Comparison of ENCODE assay signal across 35 cellular contexts in the genomic region with DNA sequence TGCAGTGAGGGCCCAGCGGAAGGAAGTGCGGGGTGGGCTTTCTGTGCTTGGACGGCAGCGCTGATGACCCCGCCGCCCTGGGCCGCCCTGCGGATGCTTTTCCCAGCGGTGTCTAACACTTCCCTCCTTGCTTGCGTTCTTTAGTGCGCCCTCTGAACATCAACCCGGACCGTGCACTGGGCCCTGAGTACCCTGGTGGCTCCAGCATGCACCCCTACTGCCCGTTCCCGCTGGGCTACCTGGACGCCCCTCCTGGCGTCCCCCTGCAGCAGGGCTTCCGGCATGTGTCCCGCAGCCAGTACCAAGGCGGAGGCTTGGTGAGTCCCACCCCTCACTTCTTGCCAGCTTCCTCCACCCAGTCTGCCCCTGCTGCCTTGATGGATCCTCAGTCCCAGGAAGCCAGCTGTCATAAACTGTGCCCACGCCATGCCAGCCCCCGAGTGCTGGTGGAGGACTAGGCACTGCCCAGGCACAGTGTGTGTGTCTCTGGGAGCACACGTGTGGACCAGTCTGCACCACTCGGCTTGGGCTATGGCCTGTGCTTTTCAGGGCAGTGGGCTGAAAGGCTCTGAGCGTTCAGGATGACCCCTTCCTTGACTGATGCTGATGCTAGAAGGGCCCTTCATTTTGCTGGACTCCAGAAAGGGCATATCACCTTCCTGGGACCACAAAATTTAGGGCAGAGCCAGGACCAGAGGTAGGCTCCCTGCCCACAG. TPM values are rescaled to one million over a fixed set of nuclear protein-coding genes. Genes with fewer than 3 reads are reported as not detected.
"Had no signal": no experiment of that assay in that cellular context is flagged by ENCODE, and none has a peak within 500 bp of the region (broad histone marks: within the 10 kb centered on the region; RNA-seq: fewer than 3 reads in every experiment).

No MANE protein-coding gene starts in this region.

- H3K27ac ChIP-seq: adrenal gland, ascending aorta, cardiac muscle cell, colonic mucosa, dorsolateral prefrontal cortex, lower lobe of right lung, neural progenitor cell, skin epidermis, suprapubic skin, tibial artery had no signal

- H3K27me3 ChIP-seq: adrenal gland, ascending aorta, cardiac muscle cell, colonic mucosa, dorsolateral prefrontal cortex, neural progenitor cell, suprapubic skin had no signal

- H3K4me2 ChIP-seq: neural progenitor cell had no signal

- H3K27me3 Mint-ChIP-seq: activated CD8-positive, alpha-beta T cell treated with anti-CD3 and anti-CD28 coated beads for 36 hours; activated naive CD8-positive, alpha-beta T cell treated with anti-CD3 and anti-CD28 coated beads for 36 hours; effector memory CD8-positive, alpha-beta T cell; naive B cell had no signal

- H2AFZ ChIP-seq: neural progenitor cell had no signal

- H3K9ac ChIP-seq: neural progenitor cell had no signal

- H3K36me3 ChIP-seq: adrenal gland, ascending aorta, cardiac muscle cell, colonic mucosa, lower lobe of right lung, neural progenitor cell, suprapubic skin, tibial artery had no signal

- H3K4me3 Mint-ChIP-seq: activated CD8-positive, alpha-beta T cell treated with anti-CD3 and anti-CD28 coated beads for 36 hours; activated naive CD8-positive, alpha-beta T cell treated with anti-CD3 and anti-CD28 coated beads for 36 hours; brain; effector memory CD8-positive, alpha-beta T cell; immature natural killer cell; neural progenitor cell; T-helper 1 cell treated with Interleukin-12 subunit alpha and Interleukin-12 subunit beta and Interleukin-4 antibody, amounts not matched to agents 30 μg/mL and 1 μg/mL, for 36 hours had no signal

- DNase-seq: activated CD4-positive, alpha-beta T cell treated with anti-CD3 and anti-CD28 coated beads, Interleukin-2, amount 50 U/mL, for 1 hour; activated CD8-positive, alpha-beta T cell treated with anti-CD3 and anti-CD28 coated beads for 36 hours; activated effector memory CD4-positive, alpha-beta T cell treated with Interleukin-2 at 50 U/mL for 16 hours; activated naive CD4-positive, alpha-beta T cell treated with Interleukin-2 at 50 U/mL for 16 hours; activated naive CD8-positive, alpha-beta T cell treated with anti-CD3 and anti-CD28 coated beads for 36 hours; cerebellar nuclear complex; colonic mucosa; dorsolateral prefrontal cortex; effector memory CD8-positive, alpha-beta T cell; foreskin fibroblast; hippocampal formation; immature natural killer cell; lower lobe of right lung; mesenchymal stem cell; naive B cell; stimulated activated CD4-positive, alpha-beta T cell treated with anti-CD3 and anti-CD28 coated beads, Interleukin-12 subunit alpha, Interleukin-12 subunit beta, amount 100 ng/mL, for 4 hours; stimulated activated CD4-positive, alpha-beta T cell treated with anti-CD3 and anti-CD28 coated beads, Interleukin-4, amount 100 ng/mL, for 1 hour; SW 1271; T-helper 9 cell; tibial artery had no signal

- H3K36me3 Mint-ChIP-seq: activated naive CD8-positive, alpha-beta T cell treated with anti-CD3 and anti-CD28 coated beads for 36 hours; brain; immature natural killer cell; naive B cell; neural progenitor cell had no signal

- H3K9me3 Mint-ChIP-seq: activated CD8-positive, alpha-beta T cell treated with anti-CD3 and anti-CD28 coated beads for 36 hours; activated naive CD8-positive, alpha-beta T cell treated with anti-CD3 and anti-CD28 coated beads for 36 hours; effector memory CD8-positive, alpha-beta T cell; immature natural killer cell; naive B cell; T-helper 1 cell treated with Interleukin-12 subunit alpha and Interleukin-12 subunit beta and Interleukin-4 antibody, amounts not matched to agents 30 μg/mL and 1 μg/mL, for 36 hours had no signal

- H3K27ac Mint-ChIP-seq: activated CD8-positive, alpha-beta T cell treated with anti-CD3 and anti-CD28 coated beads for 36 hours; activated naive CD8-positive, alpha-beta T cell treated with anti-CD3 and anti-CD28 coated beads for 36 hours; effector memory CD8-positive, alpha-beta T cell; immature natural killer cell; neural progenitor cell; T-helper 1 cell treated with Interleukin-12 subunit alpha and Interleukin-12 subunit beta and Interleukin-4 antibody, amounts not matched to agents 30 μg/mL and 1 μg/mL, for 36 hours had no signal

- ATAC-seq: activated CD8-positive, alpha-beta T cell treated with anti-CD3 and anti-CD28 coated beads for 36 hours; effector memory CD8-positive, alpha-beta T cell; esophagus mucosa; left lobe of liver; sciatic nerve had no signal

- H3K4me3 ChIP-seq: adrenal gland, ascending aorta, cardiac muscle cell, colonic mucosa, dorsolateral prefrontal cortex, lower lobe of right lung, neural progenitor cell, skin epidermis, suprapubic skin, tibial artery had no signal

- H3K9me3 ChIP-seq: adrenal gland, ascending aorta, colonic mucosa, lower lobe of right lung, suprapubic skin, tibial artery had no signal

- H3K4me1 ChIP-seq: adrenal gland, ascending aorta, colonic mucosa, lower lobe of right lung, suprapubic skin, tibial artery had no signal

- H3K4me1 Mint-ChIP-seq: activated naive CD8-positive, alpha-beta T cell treated with anti-CD3 and anti-CD28 coated beads for 36 hours; naive B cell had no signal

RNA-seq across cellular contexts. Expression of a gene that starts 2.3 kb away (rescaled TPM):
- total RNA-seq: activated CD8-positive, alpha-beta T cell treated with anti-CD3 and anti-CD28 coated beads for 36 hours; activated naive CD8-positive, alpha-beta T cell treated with anti-CD3 and anti-CD28 coated beads for 36 hours; adrenal gland; ascending aorta; cardiac muscle cell; colonic mucosa; esophagus mucosa; kidney epithelial cell; left lobe of liver; lower lobe of right lung; omental fat pad; sciatic nerve; SK-MEL-5; suprapubic skin; ureter had no signal
- polyA plus RNA-seq: adrenal gland, cardiac muscle cell, immature natural killer cell had no signal
